Comparison of ENCODE assay signal across 1 cellular context in the genomic region with DNA sequence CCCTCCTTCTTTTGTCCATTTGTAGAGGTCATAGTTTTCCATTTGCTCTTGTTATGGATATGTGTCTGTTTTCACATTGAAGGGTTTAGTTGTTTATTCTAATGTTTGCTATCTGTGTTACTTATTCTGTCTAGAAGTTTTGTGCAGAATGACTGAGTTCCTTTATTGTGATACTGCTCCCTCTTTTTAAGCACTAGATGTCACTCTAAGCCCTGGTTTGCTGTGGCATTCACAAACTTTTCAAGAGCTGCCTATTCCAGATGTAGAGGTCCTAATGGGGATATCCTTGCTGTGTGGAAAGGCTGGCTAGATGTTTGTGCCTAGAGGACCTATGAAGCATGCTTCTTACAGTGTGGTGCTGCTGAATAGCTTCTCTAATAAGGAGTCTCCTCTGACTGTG.
TF ChIP-seq lines count a peak whose summit lies in the region.

No MANE protein-coding gene starts in this region.

TF ChIP-seq in HEK293, 187 proteins besides CTCF, POLR2A, EP300 and RAD21 (continued from another document):
- TF ChIP-seq, protein P1, sequence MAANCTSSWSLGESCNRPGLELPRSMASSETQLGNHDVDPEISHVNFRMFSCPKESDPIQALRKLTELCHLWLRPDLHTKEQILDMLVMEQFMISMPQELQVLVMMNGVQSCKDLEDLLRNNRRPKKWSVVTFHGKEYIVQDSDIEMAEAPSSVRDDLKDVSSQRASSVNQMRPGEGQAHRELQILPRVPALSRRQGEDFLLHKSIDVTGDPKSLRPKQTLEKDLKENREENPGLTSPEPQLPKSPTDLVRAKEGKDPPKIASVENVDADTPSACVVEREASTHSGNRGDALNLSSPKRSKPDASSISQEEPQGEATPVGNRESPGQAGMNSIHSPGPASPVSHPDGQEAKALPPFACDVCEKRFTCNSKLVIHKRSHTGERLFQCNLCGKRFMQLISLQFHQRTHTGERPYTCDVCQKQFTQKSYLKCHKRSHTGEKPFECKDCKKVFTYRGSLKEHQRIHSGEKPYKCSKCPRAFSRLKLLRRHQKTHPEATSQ (tag by site-specific recombination; IDR thresholded peaks at IDR 0.05): no peak
